ENCODE assay signal across 16 cellular contexts in genomic region chr5:122463221-122463620, GRCh38.
A peak's percentile ranks its signal among the peaks of the same experiment; 100 is the strongest.
DNase-seq lines count a peak whose midpoint lies in the region; TF ChIP-seq lines count a peak whose summit lies in the region.
"Had no signal": no experiment of that assay in that cellular context is flagged by ENCODE, and none has a peak within 500 bp of the region (broad histone marks: within the 10 kb centered on the region; RNA-seq: fewer than 3 reads in every experiment).

No MANE protein-coding gene starts in this region.

- no peak overlapping the region for H3K9ac ChIP-seq in GM23248

- H3K27me3 ChIP-seq in GM23248 (replicated peaks; ENCODE audit: insufficient read depth) (no peaks in the 10 kb centered on the region), right atrium auricular region (no peaks in the 10 kb centered on the region)
- H3K27me3 ChIP-seq: gastrocnemius medialis had no signal

- no peaks in the 10 kb centered on the region for H3K79me2 ChIP-seq in GM23248 (ENCODE audit: insufficient read depth)

- H3K4me2 ChIP-seq in GM23248 (ENCODE audit: unreplicated experiment) = no peak overlapping the region

- DNase-seq in GM12865 (ENCODE audit: low read depth) = peak; percentile 12
- DNase-seq in GM23248 = peak; percentile 36
- peak; percentile 30 to 36 for DNase-seq in NCI-H526 (lab: John Stamatoyannopoulos, UW)
- DNase-seq in fibroblast of pulmonary artery (ENCODE audit: low read depth) = peak; percentile 36
- DNase-seq in effector CD8-positive, alpha-beta T cell (lab: John Stamatoyannopoulos, UW) = no peak
- no peak for DNase-seq in right atrium auricular region (ENCODE audit: low spot score)
- DNase-seq in SKM-1 treated with dmso at 0.1 percent for 144 hours (lab: John Stamatoyannopoulos, UW; ENCODE audit: unreplicated experiment) = no peak
- DNase-seq in HEK293T (ENCODE audit: extremely low spot score) = no peak
- DNase-seq: activated B cell treated with CpG ODN at 0.5 μM for 24 hours; activated CD8-positive, alpha-beta memory T cell treated with anti-CD3 and anti-CD28 coated beads, Interleukin-2, amount 50 U/mL, for 48 hours; activated naive CD8-positive, alpha-beta T cell treated with anti-CD3 and anti-CD28 coated beads, Interleukin-2, amount 10 ng/mL, durations not matched to agents 7 days and 5 days; gastrocnemius medialis; NCI-H1436; NCI-H82; psoas muscle; stimulated activated naive CD4-positive, alpha-beta T cell had no signal

- POLR2A ChIA-PET in HEK293T (lab: Yijun Ruan, JAX) = no interaction called here

- H3K36me3 ChIP-seq in GM23248 (ENCODE audit: low read depth) (no peaks in the 10 kb centered on the region), right atrium auricular region (no peaks in the 10 kb centered on the region)
- H3K36me3 ChIP-seq: gastrocnemius medialis had no signal

- CTCF ChIA-PET in HEK293T (lab: Yijun Ruan, JAX) = no interaction called here

- H3K27ac ChIP-seq in GM23248 = no peak overlapping the region
- no peak overlapping the region for H3K27ac ChIP-seq in right atrium auricular region
- H3K27ac ChIP-seq: gastrocnemius medialis, psoas muscle had no signal

- 69 to 78% methylated on average over 1 of the region's 1 CpG for WGBS in GM23248 (ENCODE audit: low coverage in 1 of 2, low lambda C conversion rate in 2 of 2, missing lambda C conversion rate in 2 of 2), 2 experiments

- no peaks in the 10 kb centered on the region for H3K9me2 ChIP-seq in GM23248 (ENCODE audit: insufficient read depth)

- H3K9me3 ChIP-seq in GM23248 (ENCODE audit: low read depth) (no peaks in the 10 kb centered on the region), right atrium auricular region (no peaks in the 10 kb centered on the region)
- H3K9me3 ChIP-seq: gastrocnemius medialis, psoas muscle had no signal

- H3K4me3 ChIP-seq in GM12865 (ENCODE audit: low read depth, low read length) (no peak overlapping the region), GM23248 (no peak overlapping the region), fibroblast of pulmonary artery (replicated peaks; ENCODE audit: low read depth, low read length) (no peak overlapping the region), right atrium auricular region (no peak overlapping the region)
- H3K4me3 ChIP-seq: gastrocnemius medialis, psoas muscle had no signal

- H3F3A ChIP-seq in GM23248 (ENCODE audit: insufficient read depth) = no peaks in the 10 kb centered on the region

- in situ Hi-C loops in GM23248 (cut with MboI) = no loop called here

- no peak overlapping the region for H2AFZ ChIP-seq in GM23248

- H3K4me1 ChIP-seq in GM23248 (ENCODE audit: insufficient read depth) (no peaks in the 10 kb centered on the region), right atrium auricular region (no peaks in the 10 kb centered on the region)
- H3K4me1 ChIP-seq: gastrocnemius medialis, psoas muscle had no signal

- no peak for TF ChIP-seq CTCF in GM12865 (IDR thresholded peaks at IDR 0.05; ENCODE audit: insufficient read depth, low read depth, low read length, missing control alignments)
- no peak for TF ChIP-seq CTCF in fibroblast of pulmonary artery (IDR thresholded peaks at IDR 0.05; ENCODE audit: low read length, missing control alignments)
- no peak for TF ChIP-seq CTCF in right atrium auricular region (IDR thresholded peaks at IDR 0.05)

- no peaks in the 10 kb centered on the region for H4K20me1 ChIP-seq in GM23248 (ENCODE audit: insufficient read depth)

TF ChIP-seq in HEK293T, 16 proteins besides CTCF, POLR2A, EP300 and RAD21:
- no peak for TF ChIP-seq CTBP1 (IDR thresholded peaks at IDR 0.05; ENCODE audit: borderline replicate concordance)
- no peak for TF ChIP-seq ZNF384 (IDR thresholded peaks at IDR 0.05)
- TF ChIP-seq FOXM1 (IDR thresholded peaks at IDR 0.05; ENCODE audit: borderline replicate concordance) = no peak
- no peak for TF ChIP-seq PKNOX1 (IDR thresholded peaks at IDR 0.05)
- no peak for TF ChIP-seq TARDBP (IDR thresholded peaks at IDR 0.05)
- TF ChIP-seq FOXK2 (IDR thresholded peaks at IDR 0.05) = no peak
- no peak for TF ChIP-seq FOXA1 (IDR thresholded peaks at IDR 0.05)
- TF ChIP-seq HDGF (IDR thresholded peaks at IDR 0.05; ENCODE audit: borderline replicate concordance) = no peak

Comparison
In these comparisons a context has a peak if more than half of its experiments do, and no peak if none do; other contexts are left out.
1. DNase-seq: peak in GM12865 (single experiment), GM23248 (single experiment), NCI-H526 (2 of 2) and fibroblast of pulmonary artery (single experiment); none in effector CD8-positive, alpha-beta T cell (single experiment), right atrium auricular region (single experiment), SKM-1 treated with dmso at 0.1 percent for 144 hours (single experiment) and HEK293T (single experiment).